Comparison of ENCODE assay signal across 33 cellular contexts in genomic region chr3:39228496-39228895, GRCh38. TPM values are rescaled to one million over a fixed set of nuclear protein-coding genes. Genes with fewer than 3 reads are reported as not detected.
"Had no signal": no experiment of that assay in that cellular context is flagged by ENCODE, and none has a peak within 500 bp of the region (broad histone marks: within the 10 kb centered on the region; RNA-seq: fewer than 3 reads in every experiment).

No MANE protein-coding gene starts in this region.

- H3K27me3 Mint-ChIP-seq: effector memory CD8-positive, alpha-beta T cell had no signal

- FAIRE-seq: islet of Langerhans, keratinocyte had no signal

- H3K4me2 ChIP-seq: hepatocyte had no signal

- DNase-seq: colonic mucosa; cortex of kidney; effector CD8-positive, alpha-beta T cell; effector memory CD8-positive, alpha-beta T cell; endodermal cell; erythroblast; esophagus squamous epithelium; foreskin fibroblast; foreskin melanocyte; gastrocnemius medialis; heart left ventricle; hypothalamus; left cardiac atrium; left lung; left ventricle myocardium superior; lower lobe of right lung; mesenchymal stem cell; mucosa of descending colon; naive B cell; naive thymus-derived CD8-positive, alpha-beta T cell had no signal

- H3K4me1 Mint-ChIP-seq: mesothelial cell of epicardium had no signal

- ATAC-seq: effector memory CD8-positive, alpha-beta T cell; esophagus mucosa; gastrocnemius medialis; heart left ventricle; left cardiac atrium; left lung; left ventricle myocardium superior; lower lobe of right lung; mucosa of descending colon; naive thymus-derived CD8-positive, alpha-beta T cell had no signal

- H3K9me3 Mint-ChIP-seq: dendritic cell treated with granulocyte-macrophage colony-stimulating factor and Interleukin-4, amounts not matched to agents 40 ng/mL and 50 ng/mL, for 4 days; naive B cell; naive thymus-derived CD8-positive, alpha-beta T cell had no signal

- H3K9me3 ChIP-seq: colonic mucosa, esophagus squamous epithelium, gastrocnemius medialis, heart left ventricle, left lung, lower lobe of right lung, mucosa of descending colon had no signal

- H3K27ac Mint-ChIP-seq: dendritic cell treated with granulocyte-macrophage colony-stimulating factor and Interleukin-4, amounts not matched to agents 40 ng/mL and 50 ng/mL, for 4 days; effector memory CD8-positive, alpha-beta T cell; endodermal cell; mesothelial cell of epicardium had no signal

- H3K27ac ChIP-seq: colonic mucosa, epithelial cell of prostate, esophagus squamous epithelium, gastrocnemius medialis, heart left ventricle, hepatocyte, left lung, lower lobe of right lung had no signal

- H3K36me3 Mint-ChIP-seq: mesothelial cell of epicardium, naive B cell had no signal

- H2AFZ ChIP-seq: hepatocyte had no signal

- H3K27me3 ChIP-seq: colonic mucosa, gastrocnemius medialis, heart left ventricle, hepatocyte had no signal

- H3K4me3 Mint-ChIP-seq: dendritic cell treated with granulocyte-macrophage colony-stimulating factor and Interleukin-4, amounts not matched to agents 40 ng/mL and 50 ng/mL, for 4 days; endodermal cell; mesothelial cell of epicardium; naive B cell; naive thymus-derived CD8-positive, alpha-beta T cell had no signal

- H3K79me2 ChIP-seq: hepatocyte had no signal

- H3K4me3 ChIP-seq: colonic mucosa, esophagus squamous epithelium, gastrocnemius medialis, heart left ventricle, hepatocyte, left lung, lower lobe of right lung, mucosa of descending colon had no signal

- H3K36me3 ChIP-seq: colonic mucosa, esophagus squamous epithelium, gastrocnemius medialis, heart left ventricle, left lung, lower lobe of right lung had no signal

- H3K4me1 ChIP-seq: colonic mucosa, esophagus squamous epithelium, gastrocnemius medialis, lower lobe of right lung had no signal

RNA-seq across cellular contexts. Expression of gene XIRP1, which starts 36.1 kb away (rescaled TPM):
- total RNA-seq: colonic mucosa; dermis microvascular lymphatic vessel endothelial cell; endodermal cell; esophagus mucosa; glomerular endothelial cell; lower leg skin; lower lobe of right lung; lung microvascular endothelial cell; mesothelial cell of epicardium; naive thymus-derived CD8-positive, alpha-beta T cell had no signal
- polyA plus RNA-seq: keratinocyte; naive thymus-derived CD8-positive, alpha-beta T cell had no signal

RNA-seq across cellular contexts. Expression of gene CX3CR1, which starts 51.3 kb away (rescaled TPM):
- total RNA-seq: dermis microvascular lymphatic vessel endothelial cell, endodermal cell, glomerular endothelial cell, kidney epithelial cell, lung microvascular endothelial cell, myocyte had no signal
- polyA plus RNA-seq: hepatocyte had no signal
